18 cellular contexts compared by ENCODE assay signal in genomic region chr4:42453612-42454011, GRCh38. TPM values are rescaled to one million over a fixed set of nuclear protein-coding genes. Genes with fewer than 3 reads are reported as not detected.
DNase-seq lines count a peak whose midpoint lies in the region; ATAC-seq and TF ChIP-seq lines count a peak whose summit lies in the region.
"Had no signal": no experiment of that assay in that cellular context is flagged by ENCODE, and none has a peak within 500 bp of the region (broad histone marks: within the 10 kb centered on the region; RNA-seq: fewer than 3 reads in every experiment).

No MANE protein-coding gene starts in this region.

- ATAC-seq in GM18502 (IDR thresholded peaks at IDR 0.05; ENCODE audit: poor library complexity, unreplicated experiment): peak; percentile 81
- peak; percentile 84 for ATAC-seq in GM19452 (IDR thresholded peaks at IDR 0.05; ENCODE audit: unreplicated experiment)
- peak; percentile 86 for ATAC-seq in HG02678 (IDR thresholded peaks at IDR 0.05; ENCODE audit: unreplicated experiment)
- ATAC-seq in HG03457 (IDR thresholded peaks at IDR 0.05; ENCODE audit: unreplicated experiment): peak; percentile 75
- ATAC-seq in omental fat pad (ENCODE audit: low FRiP score): no peak
- ATAC-seq in esophagus mucosa: no peak
- ATAC-seq: left lung had no signal

- TF ChIP-seq CTCF in omental fat pad (IDR thresholded peaks at IDR 0.05): no peak

- DNase-seq in omental fat pad (ENCODE audit: low spot score) (no peak), GM19238 (ENCODE audit: insufficient read length, low spot score) (no peak), NCI-H1105 (lab: John Stamatoyannopoulos, UW) (no peak)
- DNase-seq: amygdala, cerebellar nuclear complex, DMS79 treated with DMSO at 0.1 percent for 48 hours, KBM-7, left lung, NCI-H1048, NCI-H2171 treated with DMSO at 0.1 percent for 48 hours, Right ventricle myocardium superior, tibial artery had no signal

RNA-seq across cellular contexts. Expression of gene SHISA3, which starts 56.3 kb away (rescaled TPM):
- total RNA-seq in omental fat pad (10 to 100 TPM in 1 of 4 donors, 1 to 10 TPM in 3; 1.8 to 10.1 (median 4.0) TPM), esophagus mucosa (not detected)
- total RNA-seq: myocyte had no signal

Comparison
In these comparisons a context has a peak if more than half of its experiments do, and no peak if none do; other contexts are left out.
1. ATAC-seq: peak in GM18502 (single experiment), GM19452 (single experiment), HG02678 (single experiment) and HG03457 (single experiment); none in omental fat pad (single experiment) and esophagus mucosa (single experiment).